ENCODE assay signal across 7 cellular contexts in the genomic region with DNA sequence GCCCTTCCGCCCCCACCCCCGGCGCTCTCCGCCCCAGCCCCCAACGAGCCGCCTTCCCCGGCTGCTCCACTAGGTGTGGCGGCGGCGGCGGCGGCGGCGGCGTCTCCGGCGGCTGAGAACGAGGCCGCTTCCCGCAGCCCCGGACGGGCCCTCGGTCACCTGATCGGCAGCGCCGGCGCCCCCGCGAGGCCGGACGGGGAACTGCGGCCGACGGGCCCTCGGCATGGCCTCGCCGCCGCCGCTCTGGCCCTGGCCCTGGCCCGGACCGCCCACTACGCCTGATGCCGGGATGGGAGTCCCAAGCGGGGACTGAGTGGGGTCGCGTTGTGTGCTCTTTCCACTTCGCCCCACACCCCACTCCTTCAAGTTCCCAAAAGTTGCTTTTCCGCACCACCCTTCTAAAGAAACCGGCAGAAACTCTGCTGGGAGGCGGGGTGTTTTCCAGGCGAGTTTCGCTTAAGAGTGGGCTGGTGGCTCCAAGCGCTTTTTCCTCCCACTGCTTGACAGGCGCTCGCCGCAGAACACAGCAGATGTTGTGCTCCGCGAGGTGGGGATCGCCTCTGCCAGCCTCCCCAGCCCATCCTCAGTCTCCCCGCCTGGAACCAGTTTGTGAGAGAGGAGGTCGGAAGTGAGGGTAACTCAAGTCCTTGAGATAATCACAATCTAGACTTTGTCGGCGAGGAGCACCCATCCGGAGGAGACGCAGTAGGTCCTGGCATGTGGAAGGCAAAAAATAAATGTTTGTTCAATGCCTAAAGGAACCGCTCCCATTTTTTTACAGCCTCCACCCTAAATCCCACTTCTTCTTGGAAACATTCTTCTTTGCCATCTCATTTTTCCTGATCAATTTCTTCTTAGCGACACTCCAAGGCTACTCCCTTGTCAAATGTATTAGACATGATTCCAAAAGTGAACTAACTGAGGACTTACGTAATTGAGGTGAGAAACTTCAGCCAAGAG. TPM values are rescaled to one million over a fixed set of nuclear protein-coding genes. Genes with fewer than 3 reads are reported as not detected.
A peak's percentile ranks its signal among the peaks of the same experiment; 100 is the strongest.
DNase-seq lines count a peak whose midpoint lies in the region; ATAC-seq, FAIRE-seq and TF ChIP-seq lines count a peak whose summit lies in the region.

Gene NCKAP1, minus strand, starts transcription at position 117 of the 960 bp plus-strand sequence. CDS start 358 bp downstream, outside the sequence.

- H3K4me3 Mint-ChIP-seq in activated CD4-positive, alpha-beta T cell treated with anti-CD3 and anti-CD28 coated beads for 36 hours, result peak within 1 kb of the TSS; percentile 76

- peaks cover 20% of the 10 kb centered on the region for H3K4me1 ChIP-seq in keratinocyte (ENCODE audit: control insufficient read depth, extremely low read depth, insufficient read depth, low read length)

- no peaks in the 10 kb centered on the region for H3K9me1 ChIP-seq in keratinocyte (ENCODE audit: control insufficient read depth, extremely low read depth, insufficient read depth, low read length)

- H2AFZ ChIP-seq in keratinocyte (ENCODE audit: control insufficient read depth, low read length), result peak within 1 kb of the TSS; percentile 89

- H3K27ac ChIP-seq in keratinocyte (ENCODE audit: control insufficient read depth, insufficient read depth, low read length), result peak within 1 kb of the TSS; percentile 93

- FAIRE-seq in GM18507 (lab: Jason Lieb, UNC) (peak; percentile 47), keratinocyte (lab: Jason Lieb, UNC) (no peak)

- H3K9me3 Mint-ChIP-seq in activated CD4-positive, alpha-beta T cell treated with anti-CD3 and anti-CD28 coated beads for 36 hours (ENCODE audit: low read depth), result no peaks in the 10 kb centered on the region

- peaks cover 42% of the 10 kb centered on the region for H3K27me3 Mint-ChIP-seq in activated CD4-positive, alpha-beta T cell treated with anti-CD3 and anti-CD28 coated beads for 36 hours

- H3K36me3 ChIP-seq in keratinocyte (ENCODE audit: control insufficient read depth in 2 of 2, extremely low read depth in 1 of 2, insufficient read depth in 2 of 2, low read length in 2 of 2), result no peaks in the 10 kb centered on the region

- no peaks in the 10 kb centered on the region for H3K9me3 ChIP-seq in keratinocyte (ENCODE audit: control insufficient read depth, low read depth, low read length)

- CTCF ChIA-PET in activated CD4-positive, alpha-beta T cell treated with anti-CD3 and anti-CD28 coated beads for 36 hours (lab: Charles Lee), result interaction anchor here (1.1 to 1.2 kb wide), 2 partner anchors 13 to 40 kb away, joined by 4 to 5 read pairs; partner anchors contain the start of gene DUSP19

- no peaks in the 10 kb centered on the region for H3K27me3 ChIP-seq in keratinocyte (ENCODE audit: control insufficient read depth, extremely low read depth, insufficient read depth, low read length)

- POLR2A ChIA-PET in activated CD4-positive, alpha-beta T cell treated with anti-CD3 and anti-CD28 coated beads for 36 hours (lab: Charles Lee), result no interaction called here

- H3K4me3 ChIP-seq in choroid plexus epithelial cell (ENCODE audit: low read depth, low read length) (peak within 1 kb of the TSS; percentile 86), keratinocyte (ENCODE audit: control insufficient read depth in 2 of 3, extremely low read depth in 1 of 3, insufficient read depth in 2 of 3, low read depth in 1 of 3, low read length in 3 of 3) (peak within 1 kb of the TSS; percentile 70 to 94 (median 81))

- dilution Hi-C loops in keratinocyte (cut with MboI; ENCODE audit: extremely low pct_ligation_motif_present, low sequenced_read_pairs), result no loop called here

- no peaks in the 10 kb centered on the region for H3K36me3 Mint-ChIP-seq in activated CD4-positive, alpha-beta T cell treated with anti-CD3 and anti-CD28 coated beads for 36 hours (ENCODE audit: low read depth)

- peaks cover 26% of the 10 kb centered on the region for H3K4me1 Mint-ChIP-seq in activated CD4-positive, alpha-beta T cell treated with anti-CD3 and anti-CD28 coated beads for 36 hours

- peak; percentile 66 for DNase-seq in GM18507 (ENCODE audit: extremely low spot score, insufficient read length, low read depth)
- DNase-seq in NCI-H2171 treated with DMSO at 0.1 percent for 48 hours (lab: John Stamatoyannopoulos, UW), result peak; percentile 77
- peak; percentile 94 for DNase-seq in activated CD4-positive, alpha-beta T cell treated with anti-CD3 and anti-CD28 coated beads for 36 hours
- peak; percentile 85 for DNase-seq in choroid plexus epithelial cell (ENCODE audit: low read depth)
- DNase-seq in keratinocyte (ENCODE audit: low read depth, low spot score), result no peak
- DNase-seq in stimulated activated CD4-positive, alpha-beta T cell treated with anti-CD3 and anti-CD28 coated beads, Interleukin-12 subunit alpha, Interleukin-12 subunit beta, amount 100 ng/mL, for 4 hours, result peak; percentile 90

- ATAC-seq in HG02885 (IDR thresholded peaks at IDR 0.05; ENCODE audit: poor library complexity, unreplicated experiment), result peak; percentile 79
- ATAC-seq in activated CD4-positive, alpha-beta T cell treated with anti-CD3 and anti-CD28 coated beads for 36 hours, result peak; percentile 90

- H3K27ac Mint-ChIP-seq in activated CD4-positive, alpha-beta T cell treated with anti-CD3 and anti-CD28 coated beads for 36 hours, result peak within 1 kb of the TSS; percentile 63

- H3K79me2 ChIP-seq in keratinocyte (ENCODE audit: control insufficient read depth, insufficient read depth, low read length), result peaks cover 42% of the 10 kb centered on the region

- peak; percentile 48 for TF ChIP-seq CTCF in choroid plexus epithelial cell (conservative IDR thresholded peaks at IDR 0.05; ENCODE audit: low read depth, low read length)
- TF ChIP-seq CTCF in keratinocyte (optimal IDR thresholded peaks at IDR 0.05 in 1 of 3, IDR thresholded peaks at IDR 0.05 in 1 of 3, conservative IDR thresholded peaks at IDR 0.05 in 1 of 3; ENCODE audit: extremely low read depth in 1 of 3, insufficient read depth in 2 of 3, low read length in 3 of 3), result peak; percentile 48 to 80 (median 64)

- peaks cover 5% of the 10 kb centered on the region for H4K20me1 ChIP-seq in keratinocyte (ENCODE audit: control insufficient read depth, extremely low read depth, insufficient read depth, low read length)

- peak within 1 kb of the TSS; percentile 92 for H3K4me2 ChIP-seq in keratinocyte (ENCODE audit: control insufficient read depth, extremely low read depth, insufficient read depth, low read depth, low read length)

- peak within 1 kb of the TSS; percentile 90 for H3K9ac ChIP-seq in keratinocyte (ENCODE audit: control insufficient read depth, extremely low read depth, insufficient read depth, low read length)

- intact Hi-C loops in activated CD4-positive, alpha-beta T cell treated with anti-CD3 and anti-CD28 coated beads for 36 hours (cut with DNase I, micrococcal nuclease), result loop anchor here (1.0 to 10.0 kb wide), 7 partner anchors 18 to 1244 kb away; partner anchors contain the start of genes DNAJC10 (in 2 of the 2), DUSP19 (in 2 of the 2), ITPRID2 (in 1 of the 2) and NUP35 (in 1 of the 2)

RNA-seq across cellular contexts. Expression of gene NCKAP1, which starts in this region (rescaled TPM):
- total RNA-seq in activated CD4-positive, alpha-beta T cell treated with anti-CD3 and anti-CD28 coated beads for 36 hours, result 10 to 100 TPM in 1 of 2 experiments, 1 to 10 TPM in 1; 9.1 to 11.7 TPM
- 149 to 207 TPM (median 176 TPM) in 3 replicates for polyA plus RNA-seq in keratinocyte
- polyA plus RNA-seq in keratinocyte (2011; ENCODE audit: low read depth), result 108 TPM
- polyA plus RNA-seq in keratinocyte (2011; cell fraction: cytosol; rRNA removed), result 120 and 267 TPM in 2 replicates
- polyA plus RNA-seq in keratinocyte (2011; cell fraction: nucleus; rRNA removed), result 169 and 197 TPM in 2 replicates
- 93.3 and 109 TPM in 2 replicates for polyA plus RNA-seq in keratinocyte (2012; ENCODE audit: low replicate concordance)
- polyA minus RNA-seq in keratinocyte, result 28.8 to 208 TPM (median 111 TPM) in 3 replicates
- polyA minus RNA-seq in keratinocyte (2011; cell fraction: cytosol; rRNA and poly(A)+ RNA removed), result 95.9 TPM
- 120 and 238 TPM in 2 replicates for polyA minus RNA-seq in keratinocyte (2011; cell fraction: nucleus; rRNA and poly(A)+ RNA removed)
